ENCODE assay signal across 1 cellular context in the genomic region with DNA sequence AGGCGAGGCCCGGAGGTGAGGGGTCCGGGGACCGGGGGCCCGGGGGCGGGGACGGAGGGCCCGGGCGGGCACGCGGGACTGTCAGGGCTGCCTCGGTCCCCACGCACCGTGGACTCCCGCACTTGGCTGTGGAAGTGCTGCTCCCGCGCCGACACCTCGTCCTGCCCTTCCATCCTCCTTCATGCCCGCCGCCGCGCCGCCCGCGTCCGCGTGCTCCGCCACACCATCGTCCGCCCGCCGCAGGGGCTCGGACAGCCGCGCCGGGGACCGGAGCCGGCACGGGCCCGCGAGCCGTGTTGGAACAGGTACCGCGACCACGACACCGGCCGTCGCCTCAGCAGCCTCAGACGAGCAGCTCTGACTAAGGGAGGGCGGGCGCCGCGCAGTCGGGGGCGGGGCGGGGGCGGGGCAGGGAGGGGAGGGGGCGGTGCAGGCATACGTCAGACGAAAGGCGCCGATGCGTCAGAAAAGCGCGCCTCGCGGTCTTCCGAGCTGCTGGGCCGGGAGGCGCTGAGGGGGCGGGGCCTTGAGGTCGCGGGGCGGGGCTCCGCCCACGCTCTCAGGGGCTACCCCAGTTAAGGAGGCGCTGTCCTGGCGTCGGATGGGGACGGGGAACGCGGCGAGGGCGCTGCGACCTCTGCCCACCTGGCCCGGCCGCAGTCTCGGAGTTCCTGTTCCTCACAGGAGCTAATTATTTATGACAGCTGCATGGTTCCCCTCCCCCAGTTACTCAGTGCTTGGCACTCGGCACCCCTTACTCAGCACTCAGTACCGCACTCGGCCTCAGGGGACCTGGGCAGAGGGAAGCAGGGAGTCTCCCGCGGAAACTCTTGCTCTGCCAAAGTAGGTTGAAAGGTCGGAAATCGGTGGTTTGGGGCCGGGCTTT.
A peak's percentile ranks its signal among the peaks of the same experiment; 100 is the strongest.
TF ChIP-seq lines count a peak whose summit lies in the region.

A gene with protein sequence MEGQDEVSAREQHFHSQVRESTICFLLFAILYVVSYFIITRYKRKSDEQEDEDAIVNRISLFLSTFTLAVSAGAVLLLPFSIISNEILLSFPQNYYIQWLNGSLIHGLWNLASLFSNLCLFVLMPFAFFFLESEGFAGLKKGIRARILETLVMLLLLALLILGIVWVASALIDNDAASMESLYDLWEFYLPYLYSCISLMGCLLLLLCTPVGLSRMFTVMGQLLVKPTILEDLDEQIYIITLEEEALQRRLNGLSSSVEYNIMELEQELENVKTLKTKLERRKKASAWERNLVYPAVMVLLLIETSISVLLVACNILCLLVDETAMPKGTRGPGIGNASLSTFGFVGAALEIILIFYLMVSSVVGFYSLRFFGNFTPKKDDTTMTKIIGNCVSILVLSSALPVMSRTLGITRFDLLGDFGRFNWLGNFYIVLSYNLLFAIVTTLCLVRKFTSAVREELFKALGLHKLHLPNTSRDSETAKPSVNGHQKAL (minus strand): TSS at position 363 of the 886 bp plus-strand sequence. CDS start 190 bp downstream, at position 173.

TF ChIP-seq in K562, 482 proteins besides CTCF, POLR2A, EP300 and RAD21 (continued from another document and continues in another):
- TF ChIP-seq, protein P1, sequence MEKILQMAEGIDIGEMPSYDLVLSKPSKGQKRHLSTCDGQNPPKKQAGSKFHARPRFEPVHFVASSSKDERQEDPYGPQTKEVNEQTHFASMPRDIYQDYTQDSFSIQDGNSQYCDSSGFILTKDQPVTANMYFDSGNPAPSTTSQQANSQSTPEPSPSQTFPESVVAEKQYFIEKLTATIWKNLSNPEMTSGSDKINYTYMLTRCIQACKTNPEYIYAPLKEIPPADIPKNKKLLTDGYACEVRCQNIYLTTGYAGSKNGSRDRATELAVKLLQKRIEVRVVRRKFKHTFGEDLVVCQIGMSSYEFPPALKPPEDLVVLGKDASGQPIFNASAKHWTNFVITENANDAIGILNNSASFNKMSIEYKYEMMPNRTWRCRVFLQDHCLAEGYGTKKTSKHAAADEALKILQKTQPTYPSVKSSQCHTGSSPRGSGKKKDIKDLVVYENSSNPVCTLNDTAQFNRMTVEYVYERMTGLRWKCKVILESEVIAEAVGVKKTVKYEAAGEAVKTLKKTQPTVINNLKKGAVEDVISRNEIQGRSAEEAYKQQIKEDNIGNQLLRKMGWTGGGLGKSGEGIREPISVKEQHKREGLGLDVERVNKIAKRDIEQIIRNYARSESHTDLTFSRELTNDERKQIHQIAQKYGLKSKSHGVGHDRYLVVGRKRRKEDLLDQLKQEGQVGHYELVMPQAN (IDR thresholded peaks at IDR 0.05; ENCODE audit: borderline replicate concordance): peak; percentile 84
- no peak for TF ChIP-seq ZNF41 (CRISPR knock-in tag; conservative IDR thresholded peaks at IDR 0.05)
- TF ChIP-seq, protein P2, sequence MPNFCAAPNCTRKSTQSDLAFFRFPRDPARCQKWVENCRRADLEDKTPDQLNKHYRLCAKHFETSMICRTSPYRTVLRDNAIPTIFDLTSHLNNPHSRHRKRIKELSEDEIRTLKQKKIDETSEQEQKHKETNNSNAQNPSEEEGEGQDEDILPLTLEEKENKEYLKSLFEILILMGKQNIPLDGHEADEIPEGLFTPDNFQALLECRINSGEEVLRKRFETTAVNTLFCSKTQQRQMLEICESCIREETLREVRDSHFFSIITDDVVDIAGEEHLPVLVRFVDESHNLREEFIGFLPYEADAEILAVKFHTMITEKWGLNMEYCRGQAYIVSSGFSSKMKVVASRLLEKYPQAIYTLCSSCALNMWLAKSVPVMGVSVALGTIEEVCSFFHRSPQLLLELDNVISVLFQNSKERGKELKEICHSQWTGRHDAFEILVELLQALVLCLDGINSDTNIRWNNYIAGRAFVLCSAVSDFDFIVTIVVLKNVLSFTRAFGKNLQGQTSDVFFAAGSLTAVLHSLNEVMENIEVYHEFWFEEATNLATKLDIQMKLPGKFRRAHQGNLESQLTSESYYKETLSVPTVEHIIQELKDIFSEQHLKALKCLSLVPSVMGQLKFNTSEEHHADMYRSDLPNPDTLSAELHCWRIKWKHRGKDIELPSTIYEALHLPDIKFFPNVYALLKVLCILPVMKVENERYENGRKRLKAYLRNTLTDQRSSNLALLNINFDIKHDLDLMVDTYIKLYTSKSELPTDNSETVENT (CRISPR knock-in tag; IDR thresholded peaks at IDR 0.05): peak; percentile 94
- TF ChIP-seq CBX3 (IDR thresholded peaks at IDR 0.05; ENCODE audit: borderline replicate concordance in 1 of 2, low read length in 2 of 2): peak in 1 of 2 experiments; percentile 35; a peak in 1 of 3 replicates
- peak; percentile 57 for TF ChIP-seq CHD2 (IDR thresholded peaks at IDR 0.05; ENCODE audit: low read depth, low read length)
- no peak; a peak in 2 of 4 replicates for TF ChIP-seq SRF (CRISPR knock-in tag; IDR thresholded peaks at IDR 0.05)
- TF ChIP-seq HDAC8 (tag; IDR thresholded peaks at IDR 0.05): 0 out of 2 replicates have a peak, but pooled peaks have one; percentile 49
- TF ChIP-seq, protein P3, sequence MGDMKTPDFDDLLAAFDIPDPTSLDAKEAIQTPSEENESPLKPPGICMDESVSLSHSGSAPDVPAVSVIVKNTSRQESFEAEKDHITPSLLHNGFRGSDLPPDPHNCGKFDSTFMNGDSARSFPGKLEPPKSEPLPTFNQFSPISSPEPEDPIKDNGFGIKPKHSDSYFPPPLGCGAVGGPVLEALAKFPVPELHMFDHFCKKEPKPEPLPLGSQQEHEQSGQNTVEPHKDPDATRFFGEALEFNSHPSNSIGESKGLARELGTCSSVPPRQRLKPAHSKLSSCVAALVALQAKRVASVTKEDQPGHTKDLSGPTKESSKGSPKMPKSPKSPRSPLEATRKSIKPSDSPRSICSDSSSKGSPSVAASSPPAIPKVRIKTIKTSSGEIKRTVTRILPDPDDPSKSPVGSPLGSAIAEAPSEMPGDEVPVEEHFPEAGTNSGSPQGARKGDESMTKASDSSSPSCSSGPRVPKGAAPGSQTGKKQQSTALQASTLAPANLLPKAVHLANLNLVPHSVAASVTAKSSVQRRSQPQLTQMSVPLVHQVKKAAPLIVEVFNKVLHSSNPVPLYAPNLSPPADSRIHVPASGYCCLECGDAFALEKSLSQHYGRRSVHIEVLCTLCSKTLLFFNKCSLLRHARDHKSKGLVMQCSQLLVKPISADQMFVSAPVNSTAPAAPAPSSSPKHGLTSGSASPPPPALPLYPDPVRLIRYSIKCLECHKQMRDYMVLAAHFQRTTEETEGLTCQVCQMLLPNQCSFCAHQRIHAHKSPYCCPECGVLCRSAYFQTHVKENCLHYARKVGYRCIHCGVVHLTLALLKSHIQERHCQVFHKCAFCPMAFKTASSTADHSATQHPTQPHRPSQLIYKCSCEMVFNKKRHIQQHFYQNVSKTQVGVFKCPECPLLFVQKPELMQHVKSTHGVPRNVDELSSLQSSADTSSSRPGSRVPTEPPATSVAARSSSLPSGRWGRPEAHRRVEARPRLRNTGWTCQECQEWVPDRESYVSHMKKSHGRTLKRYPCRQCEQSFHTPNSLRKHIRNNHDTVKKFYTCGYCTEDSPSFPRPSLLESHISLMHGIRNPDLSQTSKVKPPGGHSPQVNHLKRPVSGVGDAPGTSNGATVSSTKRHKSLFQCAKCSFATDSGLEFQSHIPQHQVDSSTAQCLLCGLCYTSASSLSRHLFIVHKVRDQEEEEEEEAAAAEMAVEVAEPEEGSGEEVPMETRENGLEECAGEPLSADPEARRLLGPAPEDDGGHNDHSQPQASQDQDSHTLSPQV (IDR thresholded peaks at IDR 0.05): peak; percentile 82
- peak; percentile 47 to 77; a peak in 2 of 4 replicates for TF ChIP-seq TEAD1 (CRISPR knock-in tag; IDR thresholded peaks at IDR 0.05)
- TF ChIP-seq ZNF316 (IDR thresholded peaks at IDR 0.05): peak; percentile 86
- TF ChIP-seq POLR2B (IDR thresholded peaks at IDR 0.05; ENCODE audit: low read depth, partially characterized antibody): peak; percentile 90
- TF ChIP-seq, protein P4, sequence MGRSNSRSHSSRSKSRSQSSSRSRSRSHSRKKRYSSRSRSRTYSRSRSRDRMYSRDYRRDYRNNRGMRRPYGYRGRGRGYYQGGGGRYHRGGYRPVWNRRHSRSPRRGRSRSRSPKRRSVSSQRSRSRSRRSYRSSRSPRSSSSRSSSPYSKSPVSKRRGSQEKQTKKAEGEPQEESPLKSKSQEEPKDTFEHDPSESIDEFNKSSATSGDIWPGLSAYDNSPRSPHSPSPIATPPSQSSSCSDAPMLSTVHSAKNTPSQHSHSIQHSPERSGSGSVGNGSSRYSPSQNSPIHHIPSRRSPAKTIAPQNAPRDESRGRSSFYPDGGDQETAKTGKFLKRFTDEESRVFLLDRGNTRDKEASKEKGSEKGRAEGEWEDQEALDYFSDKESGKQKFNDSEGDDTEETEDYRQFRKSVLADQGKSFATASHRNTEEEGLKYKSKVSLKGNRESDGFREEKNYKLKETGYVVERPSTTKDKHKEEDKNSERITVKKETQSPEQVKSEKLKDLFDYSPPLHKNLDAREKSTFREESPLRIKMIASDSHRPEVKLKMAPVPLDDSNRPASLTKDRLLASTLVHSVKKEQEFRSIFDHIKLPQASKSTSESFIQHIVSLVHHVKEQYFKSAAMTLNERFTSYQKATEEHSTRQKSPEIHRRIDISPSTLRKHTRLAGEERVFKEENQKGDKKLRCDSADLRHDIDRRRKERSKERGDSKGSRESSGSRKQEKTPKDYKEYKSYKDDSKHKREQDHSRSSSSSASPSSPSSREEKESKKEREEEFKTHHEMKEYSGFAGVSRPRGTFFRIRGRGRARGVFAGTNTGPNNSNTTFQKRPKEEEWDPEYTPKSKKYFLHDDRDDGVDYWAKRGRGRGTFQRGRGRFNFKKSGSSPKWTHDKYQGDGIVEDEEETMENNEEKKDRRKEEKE (IDR thresholded peaks at IDR 0.05; ENCODE audit: borderline replicate concordance in 1 of 2, control insufficient read depth in 1 of 2, low read depth in 2 of 2, low read length in 1 of 2): 0 out of 4 replicates have a peak, but pooled peaks of 1 of the 2 experiments have one; percentile 43
- peak; percentile 23 for TF ChIP-seq ZNF12 (CRISPR knock-in tag; IDR thresholded peaks at IDR 0.05)
- no peak for TF ChIP-seq FOXA3 (CRISPR knock-in tag; conservative IDR thresholded peaks at IDR 0.05 in 1 of 2, IDR thresholded peaks at IDR 0.05 in 1 of 2)
- TF ChIP-seq FOXK2 (conservative IDR thresholded peaks at IDR 0.05 in 1 of 2, IDR thresholded peaks at IDR 0.05 in 1 of 2; ENCODE audit: low read depth in 2 of 2): peak; percentile 26 to 59; a peak in 2 of 4 replicates
- peak; percentile 88 for TF ChIP-seq CXXC5 (CRISPR knock-in tag; IDR thresholded peaks at IDR 0.05)
- no peak for TF ChIP-seq ETS2 (tag; IDR thresholded peaks at IDR 0.05; ENCODE audit: borderline replicate concordance, poor library complexity, severe bottlenecking)
- TF ChIP-seq, protein P5, sequence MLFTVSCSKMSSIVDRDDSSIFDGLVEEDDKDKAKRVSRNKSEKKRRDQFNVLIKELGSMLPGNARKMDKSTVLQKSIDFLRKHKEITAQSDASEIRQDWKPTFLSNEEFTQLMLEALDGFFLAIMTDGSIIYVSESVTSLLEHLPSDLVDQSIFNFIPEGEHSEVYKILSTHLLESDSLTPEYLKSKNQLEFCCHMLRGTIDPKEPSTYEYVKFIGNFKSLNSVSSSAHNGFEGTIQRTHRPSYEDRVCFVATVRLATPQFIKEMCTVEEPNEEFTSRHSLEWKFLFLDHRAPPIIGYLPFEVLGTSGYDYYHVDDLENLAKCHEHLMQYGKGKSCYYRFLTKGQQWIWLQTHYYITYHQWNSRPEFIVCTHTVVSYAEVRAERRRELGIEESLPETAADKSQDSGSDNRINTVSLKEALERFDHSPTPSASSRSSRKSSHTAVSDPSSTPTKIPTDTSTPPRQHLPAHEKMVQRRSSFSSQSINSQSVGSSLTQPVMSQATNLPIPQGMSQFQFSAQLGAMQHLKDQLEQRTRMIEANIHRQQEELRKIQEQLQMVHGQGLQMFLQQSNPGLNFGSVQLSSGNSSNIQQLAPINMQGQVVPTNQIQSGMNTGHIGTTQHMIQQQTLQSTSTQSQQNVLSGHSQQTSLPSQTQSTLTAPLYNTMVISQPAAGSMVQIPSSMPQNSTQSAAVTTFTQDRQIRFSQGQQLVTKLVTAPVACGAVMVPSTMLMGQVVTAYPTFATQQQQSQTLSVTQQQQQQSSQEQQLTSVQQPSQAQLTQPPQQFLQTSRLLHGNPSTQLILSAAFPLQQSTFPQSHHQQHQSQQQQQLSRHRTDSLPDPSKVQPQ (CRISPR knock-in tag; IDR thresholded peaks at IDR 0.05; ENCODE audit: borderline replicate concordance): no peak
- TF ChIP-seq NFE2 (IDR thresholded peaks at IDR 0.05; ENCODE audit: low read depth): peak; percentile 65
- peak; percentile 83 for TF ChIP-seq TAF1 (IDR thresholded peaks at IDR 0.05; ENCODE audit: control insufficient read depth, extremely low read depth, insufficient read depth, low read length, severe bottlenecking)
- peak; percentile 41; the same call in 1 of the 2 replicates for TF ChIP-seq IRF1 (CRISPR knock-in tag; IDR thresholded peaks at IDR 0.05; ENCODE audit: borderline replicate concordance)
- no peak; the same call in 1 of the 2 replicates for TF ChIP-seq MEF2A (IDR thresholded peaks at IDR 0.05; ENCODE audit: control insufficient read depth, low read depth, low read length)
- TF ChIP-seq PML (IDR thresholded peaks at IDR 0.05; ENCODE audit: low read length): peak; percentile 76
- TF ChIP-seq ZNF431 (CRISPR knock-in tag; IDR thresholded peaks at IDR 0.05): peak; percentile 60; the same call in 1 of the 2 replicates
- peak; percentile 77 for TF ChIP-seq MYC (IDR thresholded peaks at IDR 0.05; ENCODE audit: low read depth, low read length)
- peak; percentile 78; the same call in 1 of the 2 replicates for TF ChIP-seq MYC (CRISPR knock-in tag; IDR thresholded peaks at IDR 0.05; ENCODE audit: borderline replicate concordance, low read depth)
- peak; percentile 17; the same call in 1 of the 2 replicates for TF ChIP-seq TAL1 (IDR thresholded peaks at IDR 0.05)
- TF ChIP-seq, protein P6, sequence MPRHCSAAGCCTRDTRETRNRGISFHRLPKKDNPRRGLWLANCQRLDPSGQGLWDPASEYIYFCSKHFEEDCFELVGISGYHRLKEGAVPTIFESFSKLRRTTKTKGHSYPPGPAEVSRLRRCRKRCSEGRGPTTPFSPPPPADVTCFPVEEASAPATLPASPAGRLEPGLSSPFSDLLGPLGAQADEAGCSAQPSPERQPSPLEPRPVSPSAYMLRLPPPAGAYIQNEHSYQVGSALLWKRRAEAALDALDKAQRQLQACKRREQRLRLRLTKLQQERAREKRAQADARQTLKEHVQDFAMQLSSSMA (CRISPR knock-in tag; IDR thresholded peaks at IDR 0.05): no peak
- TF ChIP-seq HLTF (IDR thresholded peaks at IDR 0.05): 0 out of 2 replicates have a peak, but pooled peaks have one; percentile 74
